28 cellular contexts compared by ENCODE assay signal in the genomic region with DNA sequence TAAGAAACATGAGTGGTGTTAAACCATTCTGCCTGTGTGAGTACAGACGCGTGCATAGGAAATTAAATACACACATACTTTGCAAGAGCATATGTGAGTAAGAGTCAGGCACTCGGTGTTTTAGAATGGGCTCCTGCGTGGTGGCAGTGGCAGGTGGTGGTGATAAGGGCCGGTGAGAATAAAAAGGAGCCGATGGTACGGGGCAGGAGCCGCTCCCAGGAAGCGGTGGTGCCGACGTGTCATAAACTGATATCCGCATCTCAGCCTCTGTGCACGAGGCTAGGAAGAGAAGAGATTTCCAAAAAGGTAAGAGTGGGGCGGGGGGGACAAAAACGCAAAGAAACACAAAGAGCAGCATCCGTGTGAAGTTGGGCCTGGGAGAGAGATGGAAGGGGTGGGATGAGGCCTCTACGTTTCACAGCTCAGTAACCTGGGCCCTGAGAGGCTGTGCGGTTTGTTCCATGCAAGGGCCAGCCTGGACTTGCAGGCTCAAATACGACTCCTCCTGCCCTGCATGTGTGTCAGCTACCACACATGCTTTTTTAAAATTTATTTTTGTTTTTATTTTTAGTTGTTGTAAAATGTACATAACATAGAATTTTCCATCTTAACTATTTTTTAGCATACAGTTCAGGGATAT.
DNase-seq lines count a peak whose midpoint lies in the region; ATAC-seq, FAIRE-seq and TF ChIP-seq lines count a peak whose summit lies in the region.
"Had no signal": no experiment of that assay in that cellular context is flagged by ENCODE, and none has a peak within 500 bp of the region (broad histone marks: within the 10 kb centered on the region; RNA-seq: fewer than 3 reads in every experiment).

No MANE protein-coding gene starts in this region.

- CTCF ChIA-PET in HepG2 (lab: Yijun Ruan, JAX; ENCODE audit: low intra/inter-chr PET ratio, low total read pairs) = no interaction called here

- peaks cover 15% of the 10 kb centered on the region for H3K4me1 Mint-ChIP-seq in glutamatergic neuron (ENCODE audit: low read depth, unreplicated experiment)
- peaks cover 4% of the 10 kb centered on the region for H3K4me1 Mint-ChIP-seq in activated T-helper 17 cell treated with anti-CD3 and anti-CD28 coated beads, Interleukin-2, amount 50 U/mL, for 72 hours
- H3K4me1 Mint-ChIP-seq: CD4-positive, alpha-beta memory T cell; central memory CD8-positive, alpha-beta T cell; natural killer cell had no signal

- peaks cover 0 to 4% (median 0%) of the 10 kb centered on the region in 6 donors for H3K4me1 ChIP-seq in spleen
- H3K4me1 ChIP-seq in HepG2 (ENCODE audit: insufficient read depth, low read length) = peaks cover 6% of the 10 kb centered on the region; the same call in 1 of the 2 replicates
- H3K4me1 ChIP-seq: left ventricle myocardium inferior, upper lobe of right lung had no signal

- no peak overlapping the region for H3K4me2 ChIP-seq in HepG2 (ENCODE audit: low read depth, low read length)
- H3K4me2 ChIP-seq: hepatocyte had no signal

- H3K36me3 Mint-ChIP-seq in glutamatergic neuron (ENCODE audit: unreplicated experiment) = peaks cover 12% of the 10 kb centered on the region
- no peaks in the 10 kb centered on the region for H3K36me3 Mint-ChIP-seq in activated T-helper 17 cell treated with anti-CD3 and anti-CD28 coated beads, Interleukin-2, amount 50 U/mL, for 72 hours (ENCODE audit: low read depth)
- H3K36me3 Mint-ChIP-seq: activated naive CD8-positive, alpha-beta T cell; natural killer cell had no signal

- TF ChIP-seq RAD21 in HepG2 (CRISPR knock-in tag; IDR thresholded peaks at IDR 0.05) = no peak

- no peak overlapping the region for H3K4me3 Mint-ChIP-seq in glutamatergic neuron (ENCODE audit: unreplicated experiment)
- H3K4me3 Mint-ChIP-seq in activated T-helper 17 cell treated with anti-CD3 and anti-CD28 coated beads, Interleukin-2, amount 50 U/mL, for 72 hours = no peak overlapping the region
- H3K4me3 Mint-ChIP-seq: activated naive CD8-positive, alpha-beta T cell; central memory CD8-positive, alpha-beta T cell; natural killer cell had no signal

- no peak for ATAC-seq in HepG2
- no peak for ATAC-seq in activated T-helper 17 cell treated with anti-CD3 and anti-CD28 coated beads, Interleukin-2, amount 50 U/mL, for 72 hours (replicated peaks)
- ATAC-seq: natural killer cell, right lobe of liver, SK-N-SH treated with all-trans-retinoic acid at 6 μM for 48 hours, upper lobe of right lung had no signal

- H3K9me3 Mint-ChIP-seq in glutamatergic neuron (ENCODE audit: unreplicated experiment) = peaks cover 7% of the 10 kb centered on the region
- H3K9me3 Mint-ChIP-seq in activated T-helper 17 cell treated with anti-CD3 and anti-CD28 coated beads, Interleukin-2, amount 50 U/mL, for 72 hours = no peaks in the 10 kb centered on the region
- H3K9me3 Mint-ChIP-seq: CD4-positive, alpha-beta memory T cell; central memory CD8-positive, alpha-beta T cell; natural killer cell had no signal

- POLR2A ChIA-PET in HepG2 (lab: Yijun Ruan, JAX) = no interaction called here

- no peak for TF ChIP-seq EP300 in HepG2 (IDR thresholded peaks at IDR 0.05; ENCODE audit: low read depth in 2 of 2, low read length in 2 of 2)
- TF ChIP-seq EP300 in HepG2 (CRISPR knock-in tag; IDR thresholded peaks at IDR 0.05; ENCODE audit: borderline replicate concordance) = no peak

- no peak overlapping the region for H3K9ac ChIP-seq in HepG2 (ENCODE audit: insufficient read depth, low read depth, low read length)

- H3K4me3 ChIP-seq in spleen (no peak overlapping the region), HepG2 (replicated peaks in 1 of 3; ENCODE audit: insufficient read depth in 1 of 3, low read depth in 2 of 3, low read length in 3 of 3) (no peak overlapping the region)
- H3K4me3 ChIP-seq: dorsolateral prefrontal cortex, hepatocyte, left ventricle myocardium inferior, right lobe of liver, upper lobe of right lung had no signal

- no peak for TF ChIP-seq CTCF in glutamatergic neuron (IDR thresholded peaks at IDR 0.05; ENCODE audit: partially characterized antibody, unreplicated experiment)
- no peak for TF ChIP-seq CTCF in spleen (IDR thresholded peaks at IDR 0.05 in 8 of 11, conservative IDR thresholded peaks at IDR 0.05 in 3 of 11)
- TF ChIP-seq CTCF in HepG2 (CRISPR knock-in tag; IDR thresholded peaks at IDR 0.05) = no peak

- peaks cover 4% of the 10 kb centered on the region for H3K27me3 Mint-ChIP-seq in glutamatergic neuron (ENCODE audit: unreplicated experiment)
- peaks cover 14% of the 10 kb centered on the region for H3K27me3 Mint-ChIP-seq in activated T-helper 17 cell treated with anti-CD3 and anti-CD28 coated beads, Interleukin-2, amount 50 U/mL, for 72 hours

- H3K79me2 ChIP-seq in HepG2 (ENCODE audit: insufficient read depth, low read length) = no peaks in the 10 kb centered on the region
- H3K79me2 ChIP-seq: hepatocyte had no signal

- H3K36me3 ChIP-seq in spleen (peaks cover 0 to 19% (median 0%) of the 10 kb centered on the region in 6 donors), HepG2 (replicated peaks in 1 of 2; ENCODE audit: control insufficient read depth in 1 of 2, insufficient read depth in 2 of 2, low read length in 2 of 2) (no peaks in the 10 kb centered on the region)
- H3K36me3 ChIP-seq: left ventricle myocardium inferior, right lobe of liver, upper lobe of right lung, WERI-Rb-1 had no signal

- 88 to 95% (median 94%) methylated on average over 19 of the region's 19 CpGs for WGBS in spleen, 5 donors
- 47% methylated on average over 19 of the region's 19 CpGs for WGBS in HepG2 (ENCODE audit: low lambda C conversion rate)

- H3K9me3 ChIP-seq in spleen = no peaks in the 10 kb centered on the region
- H3K9me3 ChIP-seq in HepG2 (ENCODE audit: low read length) = no peaks in the 10 kb centered on the region
- H3K9me3 ChIP-seq: left ventricle myocardium inferior, right lobe of liver, upper lobe of right lung had no signal

- H3K27me3 ChIP-seq in spleen (replicated peaks in 1 of 7) (no peaks in the 10 kb centered on the region), HepG2 (ENCODE audit: control insufficient read depth in 1 of 2, insufficient read depth in 2 of 2, low read length in 2 of 2) (peaks cover 5 to 57% of the 10 kb centered on the region in 2 experiments)
- H3K27me3 ChIP-seq: hepatocyte, right lobe of liver, upper lobe of right lung had no signal

- no peak for TF ChIP-seq POLR2A in spleen (IDR thresholded peaks at IDR 0.05)
- no peak for TF ChIP-seq POLR2A in HepG2 (IDR thresholded peaks at IDR 0.05; ENCODE audit: insufficient read depth in 1 of 2, low read depth in 2 of 2, low read length in 2 of 2)

- no peak overlapping the region for H2AFZ ChIP-seq in HepG2 (ENCODE audit: low read length)
- H2AFZ ChIP-seq: hepatocyte had no signal

- H4K20me1 ChIP-seq in HepG2 (ENCODE audit: insufficient read depth, low read length) = 0 out of 2 replicates have a peak, but pooled peaks cover 3% of the 10 kb centered on the region

- FAIRE-seq in HepG2 (lab: Jason Lieb, UNC) = no peak
- FAIRE-seq: astrocyte, GM19239 had no signal

- H3K27ac Mint-ChIP-seq in glutamatergic neuron (ENCODE audit: unreplicated experiment) = no peak overlapping the region
- H3K27ac Mint-ChIP-seq in activated T-helper 17 cell treated with anti-CD3 and anti-CD28 coated beads, Interleukin-2, amount 50 U/mL, for 72 hours = no peak overlapping the region
- H3K27ac Mint-ChIP-seq: activated naive CD8-positive, alpha-beta T cell; natural killer cell had no signal

- BruUV-seq in HepG2 (replicated peaks; lab: Mats Ljungman, UMichigan) = no TSS peak

- DNase-seq in NCI-H2171 treated with DMSO at 0.1 percent for 48 hours (lab: John Stamatoyannopoulos, UW) (peak; percentile 34), NCI-H2171 (lab: John Stamatoyannopoulos, UW) (no peak), SW480 (ENCODE audit: low spot score) (peak; percentile 85), glutamatergic neuron (peak; percentile 10), spleen (peak; percentile 23), HepG2 (ENCODE audit: low spot score) (no peak), NCI-H2081 (lab: John Stamatoyannopoulos, UW) (no peak)
- DNase-seq: AML-193; CD4-positive, alpha-beta memory T cell; HCEC 1CT; left ventricle myocardium inferior; midbrain; natural killer cell; NCI-H2107; NCI-H82; right lobe of liver; stimulated activated CD8-positive, alpha-beta memory T cell treated with anti-CD3 and anti-CD28 coated beads, Interleukin-4, amount 100 ng/mL, for 48 hours; upper lobe of right lung; WERI-Rb-1 had no signal

- intact Hi-C loops in spleen (cut with DNase I; ENCODE audit: low total_unique reads) (no loop called here), HepG2 (cut with micrococcal nuclease; ENCODE audit: unreplicated experiment) (no loop called here)

- H3K27ac ChIP-seq in spleen (no peak overlapping the region), HepG2 (ENCODE audit: extremely low read length, insufficient read depth, low read length) (no peak overlapping the region)
- H3K27ac ChIP-seq: 22Rv1, dorsolateral prefrontal cortex, hepatocyte, left ventricle myocardium inferior, right lobe of liver, upper lobe of right lung, WERI-Rb-1 had no signal

- in situ Hi-C loops in HepG2 (cut with HindIII; ENCODE audit: extremely low pct_ligation_motif_present, low pct_unique_long_range_greater_than_20kb) = no loop called here

TF ChIP-seq in HepG2, 621 proteins besides CTCF, POLR2A, EP300 and RAD21 (continues in another document):
- TF ChIP-seq AHR (CRISPR knock-in tag; IDR thresholded peaks at IDR 0.05) = no peak
- no peak for TF ChIP-seq NR1H2 (CRISPR knock-in tag; IDR thresholded peaks at IDR 0.05; ENCODE audit: borderline replicate concordance, low read depth)
- no peak for TF ChIP-seq RBM39 (IDR thresholded peaks at IDR 0.05; ENCODE audit: low read depth, low read length, poor library complexity, severe bottlenecking)
- TF ChIP-seq, protein P1, sequence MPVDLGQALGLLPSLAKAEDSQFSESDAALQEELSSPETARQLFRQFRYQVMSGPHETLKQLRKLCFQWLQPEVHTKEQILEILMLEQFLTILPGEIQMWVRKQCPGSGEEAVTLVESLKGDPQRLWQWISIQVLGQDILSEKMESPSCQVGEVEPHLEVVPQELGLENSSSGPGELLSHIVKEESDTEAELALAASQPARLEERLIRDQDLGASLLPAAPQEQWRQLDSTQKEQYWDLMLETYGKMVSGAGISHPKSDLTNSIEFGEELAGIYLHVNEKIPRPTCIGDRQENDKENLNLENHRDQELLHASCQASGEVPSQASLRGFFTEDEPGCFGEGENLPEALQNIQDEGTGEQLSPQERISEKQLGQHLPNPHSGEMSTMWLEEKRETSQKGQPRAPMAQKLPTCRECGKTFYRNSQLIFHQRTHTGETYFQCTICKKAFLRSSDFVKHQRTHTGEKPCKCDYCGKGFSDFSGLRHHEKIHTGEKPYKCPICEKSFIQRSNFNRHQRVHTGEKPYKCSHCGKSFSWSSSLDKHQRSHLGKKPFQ (CRISPR knock-in tag; IDR thresholded peaks at IDR 0.05; ENCODE audit: insufficient replicate concordance) = no peak
- no peak for TF ChIP-seq ZSCAN21 (CRISPR knock-in tag; IDR thresholded peaks at IDR 0.05; ENCODE audit: borderline replicate concordance)

Comparison
In these comparisons a context has a peak if more than half of its experiments do, and no peak if none do; other contexts are left out.
1. DNase-seq: peak in NCI-H2171 treated with DMSO at 0.1 percent for 48 hours (single experiment), SW480 (single experiment), glutamatergic neuron (single experiment) and spleen (single experiment); none in NCI-H2171 (single experiment), HepG2 (single experiment) and NCI-H2081 (0 of 2).